Comparison of ENCODE assay signal across 36 cellular contexts in the genomic region with DNA sequence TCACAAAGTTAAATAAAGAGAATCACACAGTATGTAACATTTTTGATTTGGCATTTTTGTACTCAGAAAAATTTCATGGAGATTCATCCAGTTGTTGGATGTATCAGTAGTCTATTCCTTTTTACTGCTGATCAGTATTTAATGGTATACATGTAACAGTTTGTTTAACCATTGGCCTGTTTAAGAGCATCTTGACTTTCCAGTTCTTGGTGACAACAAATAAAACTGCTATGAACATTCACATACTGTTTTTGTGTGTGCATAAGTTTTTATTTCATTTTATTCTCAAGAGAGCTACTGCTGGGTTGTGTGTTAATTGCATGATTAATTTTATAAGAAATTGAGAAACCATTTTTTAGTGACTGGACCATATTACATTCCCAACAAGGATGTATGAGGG.
"Had no signal": no experiment of that assay in that cellular context is flagged by ENCODE, and none has a peak within 500 bp of the region (broad histone marks: within the 10 kb centered on the region; RNA-seq: fewer than 3 reads in every experiment).

No MANE protein-coding gene starts in this region.

- H3K4me1 Mint-ChIP-seq: activated naive CD4-positive, alpha-beta T cell treated with anti-CD3 and anti-CD28 coated beads, Interleukin-2, amount 10 ng/mL, durations not matched to agents 7 days and 5 days; activated naive CD4-positive, alpha-beta T cell treated with anti-CD3 and anti-CD28 coated beads, Interleukin-2, amount 50 U/mL, for 24 hours; activated naive CD8-positive, alpha-beta T cell treated with anti-CD3 and anti-CD28 coated beads for 36 hours; activated naive CD8-positive, alpha-beta T cell treated with anti-CD3 and anti-CD28 coated beads, Interleukin-2, amount 10 ng/mL, durations not matched to agents 7 days and 5 days; activated naive CD8-positive, alpha-beta T cell treated with anti-CD3 and anti-CD28 coated beads, Interleukin-2, amount 50 U/mL, for 24 hours; activated T-helper 17 cell treated with anti-CD3 and anti-CD28 coated beads, Interleukin-2, amount 50 U/mL, for 72 hours; central memory CD8-positive, alpha-beta T cell had no signal

- H3K36me3 Mint-ChIP-seq: activated naive CD4-positive, alpha-beta T cell treated with anti-CD3 and anti-CD28 coated beads, Interleukin-2, amount 10 ng/mL, durations not matched to agents 7 days and 5 days; activated naive CD4-positive, alpha-beta T cell treated with anti-CD3 and anti-CD28 coated beads, Interleukin-2, amount 50 U/mL, for 24 hours; activated naive CD8-positive, alpha-beta T cell; activated naive CD8-positive, alpha-beta T cell treated with anti-CD3 and anti-CD28 coated beads for 36 hours; activated naive CD8-positive, alpha-beta T cell treated with anti-CD3 and anti-CD28 coated beads, Interleukin-2, amount 10 ng/mL, durations not matched to agents 7 days and 5 days; brain had no signal

- H3K9me3 Mint-ChIP-seq: activated naive CD4-positive, alpha-beta T cell treated with anti-CD3 and anti-CD28 coated beads, Interleukin-2, amount 10 ng/mL, durations not matched to agents 7 days and 5 days; activated naive CD4-positive, alpha-beta T cell treated with anti-CD3 and anti-CD28 coated beads, Interleukin-2, amount 50 U/mL, for 24 hours; activated naive CD8-positive, alpha-beta T cell treated with anti-CD3 and anti-CD28 coated beads for 36 hours; activated naive CD8-positive, alpha-beta T cell treated with anti-CD3 and anti-CD28 coated beads, Interleukin-2, amount 10 ng/mL, durations not matched to agents 7 days and 5 days; activated T-helper 1 cell treated with anti-CD3 and anti-CD28 coated beads, Interleukin-12 subunit alpha, Interleukin-12 subunit beta, Interleukin-2, Interleukin-4 antibody, amounts not matched to agents 30 ng/mL and 10 ng/mL and 1 ng/mL, durations not matched to agents 14 hours and 24 hours and 36 hours; activated T-helper 17 cell treated with anti-CD3 and anti-CD28 coated beads, Interleukin-2, amount 50 U/mL, for 72 hours; activated T-helper 2 cell treated with anti-CD3 and anti-CD28 coated beads, Interferon-gamma antibody, Interleukin-2, Interleukin-4, amounts not matched to agents 10 μg/mL and 5 μg/mL and 100 μg/mL, durations not matched to agents 14 hours and 24 hours and 36 hours; central memory CD8-positive, alpha-beta T cell had no signal

- DNase-seq: activated effector memory CD4-positive, alpha-beta T cell treated with anti-CD3 and anti-CD28 coated beads, Interleukin-2, amount 50 U/mL, for 16 hours; activated effector memory CD4-positive, alpha-beta T cell treated with Interleukin-2 at 50 U/mL for 16 hours; activated gamma-delta T cell; activated gamma-delta T cell treated with Interleukin-2 at 50 U/mL for 16 hours; activated naive CD4-positive, alpha-beta T cell; activated naive CD4-positive, alpha-beta T cell treated with anti-CD3 and anti-CD28 coated beads for 36 hours; activated naive CD4-positive, alpha-beta T cell treated with anti-CD3 and anti-CD28 coated beads, Interleukin-2, amount 10 ng/mL, durations not matched to agents 7 days and 5 days; activated naive CD4-positive, alpha-beta T cell treated with anti-CD3 and anti-CD28 coated beads, Interleukin-2, amount 50 U/mL, for 16 hours; activated naive CD4-positive, alpha-beta T cell treated with Interleukin-2 at 50 U/mL for 16 hours; activated naive CD8-positive, alpha-beta T cell treated with anti-CD3 and anti-CD28 coated beads for 36 hours; activated naive CD8-positive, alpha-beta T cell treated with anti-CD3 and anti-CD28 coated beads, Interleukin-2, amount 10 ng/mL, durations not matched to agents 7 days and 5 days; activated naive CD8-positive, alpha-beta T cell treated with anti-CD3 and anti-CD28 coated beads, Interleukin-2, amount 50 U/mL, for 24 hours; activated T-cell treated with anti-CD3 and anti-CD28 coated beads, Interleukin-2, amount 50 U/mL, for 4 hours; activated T-cell treated with anti-CD3 and anti-CD28 coated beads, Interleukin-2, amount 50 U/mL, for 48 hours; activated T-cell treated with anti-CD3 and anti-CD28 coated beads, Interleukin-2, amount 50 U/mL, for 72 hours; adrenal gland; amniotic stem cell; amygdala; anterior cingulate cortex; aorta; body of pancreas; brain microvascular endothelial cell; caudate nucleus; central memory CD4-positive, alpha-beta T cell; cerebellar nuclear complex had no signal

- H3K27ac ChIP-seq: adrenal gland, ascending aorta, body of pancreas, brain microvascular endothelial cell, breast epithelium, cardiac muscle cell had no signal

- H3K27me3 Mint-ChIP-seq: activated naive CD4-positive, alpha-beta T cell treated with anti-CD3 and anti-CD28 coated beads, Interleukin-2, amount 10 ng/mL, durations not matched to agents 7 days and 5 days; activated naive CD4-positive, alpha-beta T cell treated with anti-CD3 and anti-CD28 coated beads, Interleukin-2, amount 50 U/mL, for 24 hours; activated naive CD8-positive, alpha-beta T cell treated with anti-CD3 and anti-CD28 coated beads for 36 hours; activated naive CD8-positive, alpha-beta T cell treated with anti-CD3 and anti-CD28 coated beads, Interleukin-2, amount 10 ng/mL, durations not matched to agents 7 days and 5 days; activated T-helper 17 cell treated with anti-CD3 and anti-CD28 coated beads, Interleukin-2, amount 50 U/mL, for 72 hours; central memory CD8-positive, alpha-beta T cell had no signal

- H3K4me3 Mint-ChIP-seq: activated naive CD4-positive, alpha-beta T cell treated with anti-CD3 and anti-CD28 coated beads for 36 hours; activated naive CD4-positive, alpha-beta T cell treated with anti-CD3 and anti-CD28 coated beads, Interleukin-2, amount 10 ng/mL, durations not matched to agents 7 days and 5 days; activated naive CD4-positive, alpha-beta T cell treated with anti-CD3 and anti-CD28 coated beads, Interleukin-2, amount 50 U/mL, for 24 hours; activated naive CD8-positive, alpha-beta T cell; activated naive CD8-positive, alpha-beta T cell treated with anti-CD3 and anti-CD28 coated beads for 36 hours; activated naive CD8-positive, alpha-beta T cell treated with anti-CD3 and anti-CD28 coated beads, Interleukin-2, amount 10 ng/mL, durations not matched to agents 7 days and 5 days; activated naive CD8-positive, alpha-beta T cell treated with anti-CD3 and anti-CD28 coated beads, Interleukin-2, amount 50 U/mL, for 24 hours; activated T-cell treated with anti-CD3 and anti-CD28 coated beads, Interleukin-2, amount 50 U/mL, for 4 hours; activated T-cell treated with anti-CD3 and anti-CD28 coated beads, Interleukin-2, amount 50 U/mL, for 72 hours; activated T-helper 1 cell treated with anti-CD3 and anti-CD28 coated beads, Interleukin-12 subunit alpha, Interleukin-12 subunit beta, Interleukin-2, Interleukin-4 antibody, amounts not matched to agents 30 ng/mL and 10 ng/mL and 1 ng/mL, durations not matched to agents 14 hours and 24 hours and 36 hours; activated T-helper 17 cell treated with anti-CD3 and anti-CD28 coated beads, Interleukin-2, amount 50 U/mL, for 72 hours; brain; central memory CD8-positive, alpha-beta T cell had no signal

- H3K27ac Mint-ChIP-seq: activated naive CD4-positive, alpha-beta T cell treated with anti-CD3 and anti-CD28 coated beads for 36 hours; activated naive CD4-positive, alpha-beta T cell treated with anti-CD3 and anti-CD28 coated beads, Interleukin-2, amount 10 ng/mL, durations not matched to agents 7 days and 5 days; activated naive CD4-positive, alpha-beta T cell treated with anti-CD3 and anti-CD28 coated beads, Interleukin-2, amount 50 U/mL, for 24 hours; activated naive CD4-positive, alpha-beta T cell treated with anti-CD3 and anti-CD28 coated beads, Interleukin-2, amount 50 U/mL, for 72 hours; activated naive CD8-positive, alpha-beta T cell; activated naive CD8-positive, alpha-beta T cell treated with anti-CD3 and anti-CD28 coated beads for 36 hours; activated naive CD8-positive, alpha-beta T cell treated with anti-CD3 and anti-CD28 coated beads, Interleukin-2, amount 10 ng/mL, durations not matched to agents 7 days and 5 days; activated naive CD8-positive, alpha-beta T cell treated with anti-CD3 and anti-CD28 coated beads, Interleukin-2, amount 50 U/mL, for 24 hours; activated T-cell treated with anti-CD3 and anti-CD28 coated beads, Interleukin-2, amount 50 U/mL, for 72 hours; activated T-helper 1 cell treated with anti-CD3 and anti-CD28 coated beads, Interleukin-12 subunit alpha, Interleukin-12 subunit beta, Interleukin-2, Interleukin-4 antibody, amounts not matched to agents 30 ng/mL and 10 ng/mL and 1 ng/mL, durations not matched to agents 14 hours and 24 hours and 36 hours; activated T-helper 17 cell treated with anti-CD3 and anti-CD28 coated beads, Interleukin-2, amount 50 U/mL, for 72 hours; activated T-helper 2 cell treated with anti-CD3 and anti-CD28 coated beads, Interferon-gamma antibody, Interleukin-2, Interleukin-4, amounts not matched to agents 10 μg/mL and 5 μg/mL and 100 μg/mL, durations not matched to agents 14 hours and 24 hours and 36 hours; brain had no signal

- H3K4me3 ChIP-seq: adrenal gland, ascending aorta, body of pancreas, breast epithelium, cardiac muscle cell had no signal

- ATAC-seq: activated naive CD4-positive, alpha-beta T cell treated with anti-CD3 and anti-CD28 coated beads, Interleukin-2, amount 50 U/mL, for 72 hours; activated naive CD8-positive, alpha-beta T cell treated with anti-CD3 and anti-CD28 coated beads, Interleukin-2, amount 50 U/mL, for 24 hours; activated T-cell treated with anti-CD3 and anti-CD28 coated beads, Interleukin-2, amount 50 U/mL, for 4 hours; activated T-cell treated with anti-CD3 and anti-CD28 coated beads, Interleukin-2, amount 50 U/mL, for 72 hours; activated T-helper 17 cell treated with anti-CD3 and anti-CD28 coated beads, Interleukin-2, amount 50 U/mL, for 72 hours; body of pancreas had no signal
